14 cellular contexts compared by ENCODE assay signal in genomic region chr1:57623791-57624538, GRCh38.
DNase-seq lines count a peak whose midpoint lies in the region; ATAC-seq and TF ChIP-seq lines count a peak whose summit lies in the region.
"Had no signal": no experiment of that assay in that cellular context is flagged by ENCODE, and none has a peak within 500 bp of the region (broad histone marks: within the 10 kb centered on the region; RNA-seq: fewer than 3 reads in every experiment).

No MANE protein-coding gene starts in this region.

- no peak overlapping the region for H3K4ac ChIP-seq in mesenchymal stem cell (ENCODE audit: low read depth in 1 of 2, low read length in 2 of 2)

- H3K27me3 ChIP-seq in A673 (replicated peaks; ENCODE audit: insufficient read depth, low read depth, low read length, poor library complexity) (no peaks in the 10 kb centered on the region), HUES48 (ENCODE audit: control insufficient read depth, insufficient read depth, low read length) (no peaks in the 10 kb centered on the region), mesenchymal stem cell (ENCODE audit: control insufficient read depth in 1 of 2, insufficient read depth in 1 of 2, low read length in 2 of 2) (no peaks in the 10 kb centered on the region)
- H3K27me3 ChIP-seq: BLaER1 treated with 17β-estradiol and CSF1 and Interleukin-3, amounts not matched to agents 10 nM and 100 nM had no signal

- H2BK120ac ChIP-seq in mesenchymal stem cell (ENCODE audit: low read depth, low read length) = no peak overlapping the region

- BruUV-seq in A673 (replicated peaks; lab: Mats Ljungman, UMichigan) = no TSS peak

- H3K9ac ChIP-seq in HUES48 (ENCODE audit: low read depth, low read length) (no peak overlapping the region), mesenchymal stem cell (ENCODE audit: low read length) (no peak overlapping the region)
- H3K9ac ChIP-seq: BLaER1 treated with 17β-estradiol and CSF1 and Interleukin-3, amounts not matched to agents 10 nM and 100 nM had no signal

- ATAC-seq in HG02759 (IDR thresholded peaks at IDR 0.05; ENCODE audit: unreplicated experiment) = no peak

- DNase-seq in A673 (ENCODE audit: low spot score) (no peak), NCI-H2171 treated with DMSO at 0.1 percent for 48 hours (lab: John Stamatoyannopoulos, UW) (peak; percentile 68), mesenchymal stem cell (peak; percentile 12), NCI-H345 (lab: John Stamatoyannopoulos, UW) (no peak)
- no peak for DNase-seq in activated CD4-positive, CD25-positive, alpha-beta regulatory T cell (lab: John Stamatoyannopoulos, UW)
- DNase-seq: CD8-positive, alpha-beta memory T cell; DMS79; NCI-H1105; NCI-H748 treated with DMSO at 0.1 percent for 48 hours; OCI-M1; SIG-M5 had no signal

- H3K4me3 ChIP-seq in A673 (ENCODE audit: low read depth, low read length, poor library complexity, severe bottlenecking) (no peak overlapping the region), HUES48 (ENCODE audit: low read depth, low read length) (no peak overlapping the region), mesenchymal stem cell (ENCODE audit: insufficient read depth in 1 of 2, low read depth in 1 of 2, low read length in 2 of 2) (no peak overlapping the region)
- H3K4me3 ChIP-seq: BLaER1 treated with 17β-estradiol and CSF1 and Interleukin-3, amounts not matched to agents 10 nM and 100 nM had no signal

- H3K18ac ChIP-seq in mesenchymal stem cell (ENCODE audit: low read depth in 1 of 2, low read length in 2 of 2) = no peak overlapping the region

- POLR2A ChIA-PET in A673 (lab: Charles Lee; ENCODE audit: low non-redundant PET) = no interaction called here

- H3K36me3 ChIP-seq in A673 (ENCODE audit: insufficient read depth, low read length, poor library complexity, severe bottlenecking) (no peaks in the 10 kb centered on the region), HUES48 (ENCODE audit: control insufficient read depth, insufficient read depth, low read length) (no peaks in the 10 kb centered on the region), mesenchymal stem cell (ENCODE audit: control insufficient read depth in 1 of 2, insufficient read depth in 2 of 2, low read depth in 1 of 2, low read length in 2 of 2) (no peaks in the 10 kb centered on the region)
- H3K36me3 ChIP-seq: BLaER1 treated with 17β-estradiol and CSF1 and Interleukin-3, amounts not matched to agents 10 nM and 100 nM had no signal

- intact Hi-C loops in A673 (cut with micrococcal nuclease; ENCODE audit: unreplicated experiment) = loop anchor here (2.0 to 5.0 kb wide), 3 partner anchors 81 to 923 kb away; partner anchors contain the start of genes DAB1 and OMA1

- no peaks in the 10 kb centered on the region for H3K79me1 ChIP-seq in mesenchymal stem cell (replicated peaks; ENCODE audit: low read length, poor library complexity, severe bottlenecking)

- H2AK5ac ChIP-seq in mesenchymal stem cell (ENCODE audit: low read length, severe bottlenecking) = no peak overlapping the region

- CTCF ChIA-PET in A673 (lab: Charles Lee) = no interaction called here

- no peak overlapping the region for H2BK12ac ChIP-seq in mesenchymal stem cell (ENCODE audit: low read length in 2 of 2)

- no peak overlapping the region for H3K14ac ChIP-seq in mesenchymal stem cell (ENCODE audit: low read length in 2 of 2)

- H3K27ac ChIP-seq in A673 (ENCODE audit: low read depth, low read length, poor library complexity, severe bottlenecking) (peak overlapping the region; percentile 82), HUES48 (ENCODE audit: low read depth, low read length) (peak overlapping the region; percentile 62), mesenchymal stem cell (ENCODE audit: low read length, poor library complexity, severe bottlenecking) (no peak overlapping the region)
- H3K27ac ChIP-seq: BLaER1 treated with 17β-estradiol and CSF1 and Interleukin-3, amounts not matched to agents 10 nM and 100 nM had no signal

- no peak overlapping the region for H2AFZ ChIP-seq in mesenchymal stem cell (ENCODE audit: low read depth, low read length)

- no peak for TF ChIP-seq CTCF in A673 (conservative IDR thresholded peaks at IDR 0.05; ENCODE audit: low read depth, low read length)

- H3K23ac ChIP-seq in mesenchymal stem cell (ENCODE audit: low read length in 2 of 2) = no peak overlapping the region

- H2BK15ac ChIP-seq in mesenchymal stem cell (ENCODE audit: low read depth, poor library complexity, severe bottlenecking) = no peak overlapping the region

- H3K4me1 ChIP-seq in A673 (ENCODE audit: insufficient read depth, low read length, poor library complexity, severe bottlenecking) (peaks cover 75% of the 10 kb centered on the region), HUES48 (ENCODE audit: control insufficient read depth, insufficient read depth, low read length) (peaks cover 26% of the 10 kb centered on the region), mesenchymal stem cell (ENCODE audit: control insufficient read depth, insufficient read depth, low read depth, low read length) (no peaks in the 10 kb centered on the region)

- 18% methylated on average over 2 of the region's 3 CpGs for WGBS in mesenchymal stem cell

- no peak overlapping the region for H4K91ac ChIP-seq in mesenchymal stem cell (ENCODE audit: low read length)

- no peak overlapping the region for H2BK5ac ChIP-seq in mesenchymal stem cell (ENCODE audit: low read depth, low read length, poor library complexity, severe bottlenecking)

- no peak overlapping the region for H3K4me2 ChIP-seq in mesenchymal stem cell (ENCODE audit: low read length, poor library complexity, severe bottlenecking)
- H3K4me2 ChIP-seq: BLaER1 treated with 17β-estradiol and CSF1 and Interleukin-3, amounts not matched to agents 10 nM and 100 nM had no signal

- no peaks in the 10 kb centered on the region for H3K9me3 ChIP-seq in A673 (ENCODE audit: low read depth, low read length, poor library complexity, severe bottlenecking)
- H3K9me3 ChIP-seq in HUES48 (ENCODE audit: control insufficient read depth, insufficient read depth, low read length) = no peaks in the 10 kb centered on the region
- no peaks in the 10 kb centered on the region for H3K9me3 ChIP-seq in mesenchymal stem cell (ENCODE audit: control insufficient read depth, low read length)
- H3K9me3 ChIP-seq: BLaER1 treated with 17β-estradiol and CSF1 and Interleukin-3, amounts not matched to agents 10 nM and 100 nM had no signal

- H4K8ac ChIP-seq in mesenchymal stem cell (ENCODE audit: low read length) = no peak overlapping the region

Comparison
In these comparisons a context has a peak if more than half of its experiments do, and no peak if none do; other contexts are left out.
1. DNase-seq: peak in NCI-H2171 treated with DMSO at 0.1 percent for 48 hours (single experiment) and mesenchymal stem cell (single experiment); none in A673 (single experiment), activated CD4-positive, CD25-positive, alpha-beta regulatory T cell (0 of 4) and NCI-H345 (single experiment).